12 cellular contexts compared by ENCODE assay signal in the genomic region with DNA sequence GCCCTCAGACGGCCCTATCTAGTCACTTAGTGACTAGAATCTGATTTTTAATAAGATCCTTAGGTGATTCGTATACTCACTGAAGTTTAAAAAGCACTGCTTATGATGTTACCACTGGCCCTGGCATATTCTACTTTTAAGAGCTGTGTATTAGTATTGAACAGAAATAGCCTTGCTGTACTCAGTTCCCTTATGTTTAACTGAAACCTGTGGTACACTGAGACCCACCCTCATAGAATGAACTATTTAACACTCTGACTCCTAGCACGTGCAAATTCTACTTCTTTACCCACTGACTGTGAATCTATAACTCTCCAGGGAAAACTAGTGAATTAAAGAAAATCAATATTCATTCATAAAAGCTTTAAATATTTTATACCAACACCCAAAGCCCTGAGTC.
DNase-seq lines count a peak whose midpoint lies in the region; ATAC-seq, FAIRE-seq and TF ChIP-seq lines count a peak whose summit lies in the region.
"Had no signal": no experiment of that assay in that cellular context is flagged by ENCODE, and none has a peak within 500 bp of the region (broad histone marks: within the 10 kb centered on the region; RNA-seq: fewer than 3 reads in every experiment).

No MANE protein-coding gene starts in this region.

- TF ChIP-seq POLR2A in GM12891 (IDR thresholded peaks at IDR 0.05; ENCODE audit: low read depth, low read length) = no peak

- no peak for DNase-seq in GM12891 (ENCODE audit: insufficient read length, low spot score)
- DNase-seq in cortex of kidney (lab: John Stamatoyannopoulos, UW) = no peak
- no peak for DNase-seq in activated gamma-delta T cell treated with Interleukin-2 at 50 U/mL for 16 hours
- no peak for DNase-seq in islet precursor cell
- DNase-seq: GF-D8, NCI-H2107, NCI-H345 had no signal

- FAIRE-seq in GM12891 (lab: Jason Lieb, UNC) = peak; percentile 77
- FAIRE-seq: K562 had no signal

- ATAC-seq in GM19395 (IDR thresholded peaks at IDR 0.05; ENCODE audit: unreplicated experiment) (peak; percentile 70), HG02588 (IDR thresholded peaks at IDR 0.05; ENCODE audit: unreplicated experiment) (peak; percentile 64), HG03135 (IDR thresholded peaks at IDR 0.05; ENCODE audit: unreplicated experiment) (peak; percentile 54), HG02884 (IDR thresholded peaks at IDR 0.05; ENCODE audit: unreplicated experiment) (no peak)
- ATAC-seq: K562 had no signal

TF ChIP-seq in GM12891, 5 proteins besides CTCF, POLR2A, EP300 and RAD21:
- TF ChIP-seq POLR2AphosphoS5 (IDR thresholded peaks at IDR 0.05; ENCODE audit: low read depth, low read length) (no peak), SPI1 (IDR thresholded peaks at IDR 0.05; ENCODE audit: low read depth, low read length) (peak; percentile 31; the same call in 1 of the 2 replicates)
